ENCODE assay signal across 11 cellular contexts in the genomic region with DNA sequence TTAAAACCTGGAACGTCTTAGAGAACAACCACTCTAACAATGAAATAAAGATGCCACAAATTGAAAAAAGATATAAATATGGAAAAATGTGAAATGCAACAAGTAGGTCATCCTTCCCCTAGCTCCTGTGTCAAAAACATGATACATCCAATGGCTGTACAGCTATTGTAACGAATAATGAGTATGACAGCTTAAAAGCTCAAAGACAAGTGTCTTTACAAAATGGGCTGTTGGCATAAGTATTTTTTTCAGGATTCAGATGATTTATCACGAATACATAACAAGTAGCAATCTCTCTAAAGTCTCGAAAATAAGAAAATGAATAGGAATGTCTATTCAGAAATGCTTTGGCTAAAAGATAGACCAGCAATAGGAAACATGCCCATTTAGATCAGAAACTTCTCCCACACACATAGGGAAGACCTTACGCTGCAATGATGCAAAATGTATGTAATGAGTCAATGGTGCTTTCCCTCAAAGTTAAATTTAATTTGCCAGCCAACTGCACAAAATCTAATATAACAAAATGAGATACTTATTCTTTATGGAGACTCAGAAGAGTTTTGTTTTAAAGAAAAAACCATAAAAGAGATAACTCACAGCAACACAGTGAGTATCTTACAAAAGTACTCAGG. TPM values are rescaled to one million over a fixed set of nuclear protein-coding genes. Genes with fewer than 3 reads are reported as not detected.
DNase-seq lines count a peak whose midpoint lies in the region; ATAC-seq and TF ChIP-seq lines count a peak whose summit lies in the region.
"Had no signal": no experiment of that assay in that cellular context is flagged by ENCODE, and none has a peak within 500 bp of the region (broad histone marks: within the 10 kb centered on the region; RNA-seq: fewer than 3 reads in every experiment).

No MANE protein-coding gene starts in this region.

- peak; percentile 50 for ATAC-seq in HG02623 (IDR thresholded peaks at IDR 0.05; ENCODE audit: unreplicated experiment)
- ATAC-seq: left lobe of liver had no signal

- H3K27ac ChIP-seq in breast epithelium (no peak overlapping the region), subcutaneous abdominal adipose tissue (ENCODE audit: low read depth, low read length) (peak overlapping the region; percentile 82)
- H3K27ac ChIP-seq: coronary artery had no signal

- H3K27me3 Mint-ChIP-seq in MCF 10A (ENCODE audit: insufficient read depth, unreplicated experiment) = no peaks in the 10 kb centered on the region
- peaks cover 9% of the 10 kb centered on the region for H3K27me3 Mint-ChIP-seq in activated T-helper 1 cell treated with anti-CD3 and anti-CD28 coated beads, Interleukin-12 subunit alpha, Interleukin-12 subunit beta, Interleukin-2, Interleukin-4 antibody, amounts not matched to agents 30 ng/mL and 10 ng/mL and 1 ng/mL, durations not matched to agents 14 hours and 24 hours and 36 hours (ENCODE audit: insufficient read depth)

- peaks cover 41% of the 10 kb centered on the region for H3K4me1 Mint-ChIP-seq in MCF 10A (ENCODE audit: insufficient read depth, unreplicated experiment)
- H3K4me1 Mint-ChIP-seq in activated T-helper 1 cell treated with anti-CD3 and anti-CD28 coated beads, Interleukin-12 subunit alpha, Interleukin-12 subunit beta, Interleukin-2, Interleukin-4 antibody, amounts not matched to agents 30 ng/mL and 10 ng/mL and 1 ng/mL, durations not matched to agents 14 hours and 24 hours and 36 hours (ENCODE audit: low read depth) = peaks cover 56% of the 10 kb centered on the region

- H3K4me1 ChIP-seq in breast epithelium (no peaks in the 10 kb centered on the region), subcutaneous abdominal adipose tissue (ENCODE audit: control insufficient read depth in 5 of 5, insufficient read depth in 5 of 5, low read length in 5 of 5) (peaks cover 10 to 76% (median 56%) of the 10 kb centered on the region in 5 donors)

- H3K36me3 Mint-ChIP-seq in MCF 10A (ENCODE audit: insufficient read depth, unreplicated experiment) = no peaks in the 10 kb centered on the region
- no peaks in the 10 kb centered on the region for H3K36me3 Mint-ChIP-seq in activated T-helper 1 cell treated with anti-CD3 and anti-CD28 coated beads, Interleukin-12 subunit alpha, Interleukin-12 subunit beta, Interleukin-2, Interleukin-4 antibody, amounts not matched to agents 30 ng/mL and 10 ng/mL and 1 ng/mL, durations not matched to agents 14 hours and 24 hours and 36 hours (ENCODE audit: low read depth)

- no peaks in the 10 kb centered on the region for H3K9me3 ChIP-seq in breast epithelium
- H3K9me3 ChIP-seq in subcutaneous abdominal adipose tissue (ENCODE audit: control insufficient read depth in 5 of 5, low read length in 5 of 5) = no peaks in the 10 kb centered on the region

- no peak overlapping the region for H3K27ac Mint-ChIP-seq in MCF 10A (ENCODE audit: low read depth, unreplicated experiment)
- H3K27ac Mint-ChIP-seq in activated T-helper 1 cell treated with anti-CD3 and anti-CD28 coated beads, Interleukin-12 subunit alpha, Interleukin-12 subunit beta, Interleukin-2, Interleukin-4 antibody, amounts not matched to agents 30 ng/mL and 10 ng/mL and 1 ng/mL, durations not matched to agents 14 hours and 24 hours and 36 hours = peak overlapping the region; percentile 87

- no peak overlapping the region for H3K9ac ChIP-seq in subcutaneous abdominal adipose tissue (ENCODE audit: low read length in 5 of 5)

- no peaks in the 10 kb centered on the region for H3K9me3 Mint-ChIP-seq in MCF 10A (ENCODE audit: unreplicated experiment)
- H3K9me3 Mint-ChIP-seq in activated T-helper 1 cell treated with anti-CD3 and anti-CD28 coated beads, Interleukin-12 subunit alpha, Interleukin-12 subunit beta, Interleukin-2, Interleukin-4 antibody, amounts not matched to agents 30 ng/mL and 10 ng/mL and 1 ng/mL, durations not matched to agents 14 hours and 24 hours and 36 hours = peaks cover 8% of the 10 kb centered on the region

- POLR2A ChIA-PET in MCF 10A (lab: Yijun Ruan, JAX) = interaction anchor here (0.6 to 2.0 kb wide), 6 partner anchors 9 to 327 kb away, joined by 3 to 6 read pairs (median 4); no protein-coding TSS in a partner anchor

- no peak for TF ChIP-seq CTCF in MCF 10A (IDR thresholded peaks at IDR 0.05; ENCODE audit: unreplicated experiment)
- TF ChIP-seq CTCF in breast epithelium (IDR thresholded peaks at IDR 0.05) = no peak

- CTCF ChIA-PET in MCF 10A (lab: Yijun Ruan, JAX) = interaction anchor here (0.7 kb wide), 1 partner anchor 13 kb away, joined by 4 read pairs; no protein-coding TSS in a partner anchor

- no peaks in the 10 kb centered on the region for H3K27me3 ChIP-seq in breast epithelium
- no peaks in the 10 kb centered on the region for H3K27me3 ChIP-seq in subcutaneous abdominal adipose tissue (ENCODE audit: control insufficient read depth in 5 of 5, insufficient read depth in 4 of 5, low read length in 5 of 5)

- H3K36me3 ChIP-seq in breast epithelium = no peaks in the 10 kb centered on the region
- no peaks in the 10 kb centered on the region for H3K36me3 ChIP-seq in subcutaneous abdominal adipose tissue (ENCODE audit: control insufficient read depth in 5 of 5, insufficient read depth in 5 of 5, low read length in 5 of 5)

- H3K4me3 ChIP-seq in breast epithelium (no peak overlapping the region), subcutaneous abdominal adipose tissue (ENCODE audit: low read depth in 1 of 5, low read length in 5 of 5) (no peak overlapping the region)
- H3K4me3 ChIP-seq: coronary artery had no signal

- no peak for TF ChIP-seq POLR2A in breast epithelium (IDR thresholded peaks at IDR 0.05)

- H3K4me3 Mint-ChIP-seq in MCF 10A (ENCODE audit: unreplicated experiment) = no peak overlapping the region
- peak overlapping the region; percentile 73 for H3K4me3 Mint-ChIP-seq in activated T-helper 1 cell treated with anti-CD3 and anti-CD28 coated beads, Interleukin-12 subunit alpha, Interleukin-12 subunit beta, Interleukin-2, Interleukin-4 antibody, amounts not matched to agents 30 ng/mL and 10 ng/mL and 1 ng/mL, durations not matched to agents 14 hours and 24 hours and 36 hours

- DNase-seq in MCF 10A (ENCODE audit: unreplicated experiment) (peak; percentile 38), breast epithelium (ENCODE audit: low spot score in 2 of 2) (no peak), NCI-H345 treated with DMSO at 0.1 percent for 48 hours (lab: John Stamatoyannopoulos, UW; ENCODE audit: unreplicated experiment) (no peak)
- no peak for DNase-seq in activated T-helper 1 cell treated with anti-CD3 and anti-CD28 coated beads, Interleukin-12 subunit alpha, Interleukin-12 subunit beta, Interleukin-2, Interleukin-4 antibody, amounts not matched to agents 30 ng/mL and 10 ng/mL and 1 ng/mL, durations not matched to agents 14 hours and 24 hours and 36 hours (ENCODE audit: low spot score)
- no peak for DNase-seq in NK-92 treated with Interleukin-12 subunit alpha and Interleukin-12 subunit beta, amount 100 ng/mL, for 24 hours (lab: John Stamatoyannopoulos, UW)
- DNase-seq in activated effector memory CD4-positive, alpha-beta T cell treated with anti-CD3 and anti-CD28 coated beads, Interleukin-2, amount 50 U/mL, for 16 hours = no peak
- DNase-seq: NCI-H1694 treated with DMSO at 0.1 percent for 48 hours had no signal

- intact Hi-C loops in MCF 10A (cut with micrococcal nuclease) (no loop called here), breast epithelium (cut with DNase I; ENCODE audit: low total_unique reads) (no loop called here)
- intact Hi-C loops in activated T-helper 1 cell treated with anti-CD3 and anti-CD28 coated beads, Interleukin-12 subunit alpha, Interleukin-12 subunit beta, Interleukin-2, Interleukin-4 antibody, amounts not matched to agents 30 ng/mL and 10 ng/mL and 1 ng/mL, durations not matched to agents 14 hours and 24 hours and 36 hours (cut with micrococcal nuclease) = loop anchor here (1.0 to 10.0 kb wide), 9 partner anchors 8 to 709 kb away; partner anchors contain the start of gene GFI1

- no TSS peak for BruUV-seq in MCF 10A (replicated peaks; lab: Mats Ljungman, UMichigan)

RNA-seq across cellular contexts. Expression of gene TGFBR3, which starts 8.3 kb away (rescaled TPM):
- total RNA-seq in MCF 10A (2022) (7.0 and 12.0 TPM in 2 replicates), breast epithelium (100 to 1,000 TPM; 127 to 287 (median 167) TPM)
- total RNA-seq in activated T-helper 1 cell treated with anti-CD3 and anti-CD28 coated beads, Interleukin-12 subunit alpha, Interleukin-12 subunit beta, Interleukin-2, Interleukin-4 antibody, amounts not matched to agents 30 ng/mL and 10 ng/mL and 1 ng/mL, durations not matched to agents 14 hours and 24 hours and 36 hours = 8.9 and 11.8 TPM in 2 replicates
